Comparison of ENCODE assay signal across 1 cellular context in genomic region chr2:2613279-2614199, GRCh38.
A peak's percentile ranks its signal among the peaks of the same experiment; 100 is the strongest.
TF ChIP-seq lines count a peak whose summit lies in the region.

No MANE protein-coding gene starts in this region.

TF ChIP-seq in K562, 482 proteins besides CTCF, POLR2A, EP300 and RAD21 (continued from another document and continues in another):
- TF ChIP-seq CLOCK (CRISPR knock-in tag; IDR thresholded peaks at IDR 0.05; ENCODE audit: borderline replicate concordance) (no peak), ZBTB5 (IDR thresholded peaks at IDR 0.05) (no peak), GABPB1 (CRISPR knock-in tag; IDR thresholded peaks at IDR 0.05) (no peak), RBM22 (IDR thresholded peaks at IDR 0.05; ENCODE audit: low read depth, low read length, poor library complexity, severe bottlenecking) (no peak), FOXJ2 (tag; IDR thresholded peaks at IDR 0.05) (peak; percentile 88), FOXK1 (CRISPR knock-in tag; IDR thresholded peaks at IDR 0.05; ENCODE audit: borderline replicate concordance) (no peak), KAT2B (IDR thresholded peaks at IDR 0.05; ENCODE audit: low read depth, low read length) (no peak), ELF4 (CRISPR knock-in tag; IDR thresholded peaks at IDR 0.05) (no peak), NONO (IDR thresholded peaks at IDR 0.05; ENCODE audit: low read depth in 2 of 2, low read length in 1 of 2) (no peak), HMG20B (CRISPR knock-in tag; IDR thresholded peaks at IDR 0.05) (no peak), ZNF232 (CRISPR knock-in tag; IDR thresholded peaks at IDR 0.05) (0 out of 2 replicates have a peak, but pooled peaks have one; percentile 26), SMAD1 (IDR thresholded peaks at IDR 0.05; ENCODE audit: low read depth, low read length, partially characterized antibody) (peak; percentile 31), NR4A1 (CRISPR knock-in tag; IDR thresholded peaks at IDR 0.05) (no peak), NR4A1 (tag; IDR thresholded peaks at IDR 0.05) (peak; percentile 50; the same call in 1 of the 2 replicates), ZNF696 (CRISPR knock-in tag; conservative IDR thresholded peaks at IDR 0.05) (no peak), SMAD2 (IDR thresholded peaks at IDR 0.05; ENCODE audit: low read depth, low read length) (no peak), CBX8 (IDR thresholded peaks at IDR 0.05; ENCODE audit: borderline replicate concordance, extremely low read depth, low read depth, low read length, poor library complexity, severe bottlenecking) (no peak), ZNF699 (CRISPR knock-in tag; IDR thresholded peaks at IDR 0.05; ENCODE audit: insufficient replicate concordance) (no peak), CAMTA2 (CRISPR knock-in tag; conservative IDR thresholded peaks at IDR 0.05) (no peak), ZBTB2 (IDR thresholded peaks at IDR 0.05) (peak; percentile 74), SAFB2 (IDR thresholded peaks at IDR 0.05; ENCODE audit: borderline replicate concordance, low read depth, low read length, severe bottlenecking) (no peak), PKNOX1 (IDR thresholded peaks at IDR 0.05) (no peak), ZNF197 (CRISPR knock-in tag; IDR thresholded peaks at IDR 0.05; ENCODE audit: low read depth) (peak; percentile 85; the same call in 1 of the 2 replicates), NKRF (IDR thresholded peaks at IDR 0.05; ENCODE audit: borderline replicate concordance) (no peak), HNRNPLL (IDR thresholded peaks at IDR 0.05; ENCODE audit: low read depth, low read length, poor library complexity, severe bottlenecking) (peak; percentile 41), CUX1 (CRISPR knock-in tag; IDR thresholded peaks at IDR 0.05) (0 out of 2 replicates have a peak, but pooled peaks have one; percentile 15), CBX2 (IDR thresholded peaks at IDR 0.05; ENCODE audit: insufficient read depth, low read length, poor library complexity, severe bottlenecking) (no peak), E2F6 (IDR thresholded peaks at IDR 0.05; ENCODE audit: borderline replicate concordance in 1 of 2, extremely low read depth in 1 of 2, insufficient read depth in 1 of 2, insufficient read length in 1 of 2, low read depth in 1 of 2, low read length in 1 of 2, poor library complexity in 1 of 2, severe bottlenecking in 1 of 2) (peak; percentile 79 to 86), ZNF140 (CRISPR knock-in tag; IDR thresholded peaks at IDR 0.05) (no peak), U2AF1 (optimal IDR thresholded peaks at IDR 0.05; ENCODE audit: low read depth, low read length) (no peak), CHD1 (IDR thresholded peaks at IDR 0.05; ENCODE audit: low read length) (no peak), E2F3 (CRISPR knock-in tag; IDR thresholded peaks at IDR 0.05) (no peak), ESRRA (IDR thresholded peaks at IDR 0.05; ENCODE audit: borderline replicate concordance, low read depth) (no peak), SMC3 (conservative IDR thresholded peaks at IDR 0.05; ENCODE audit: insufficient read depth, low read depth, low read length) (no peak), HLTF (IDR thresholded peaks at IDR 0.05) (no peak), POLR3G (IDR thresholded peaks at IDR 0.05; ENCODE audit: extremely low read depth, insufficient read length, insufficient replicate concordance) (no peak), ZNF592 (IDR thresholded peaks at IDR 0.05) (peak; percentile 38), TBL1XR1 (IDR thresholded peaks at IDR 0.05; ENCODE audit: low read length in 2 of 2) (0 out of 4 replicates have a peak, but pooled peaks of 1 of the 2 experiments have one; percentile 44), KAT7 (CRISPR knock-in tag; IDR thresholded peaks at IDR 0.05; ENCODE audit: borderline replicate concordance) (no peak), ZNF408 (CRISPR knock-in tag; IDR thresholded peaks at IDR 0.05; ENCODE audit: low read depth) (no peak), FOSL1 (tag; conservative IDR thresholded peaks at IDR 0.05) (peak; percentile 23; the same call in 1 of the 2 replicates), POLR2AphosphoS2 (IDR thresholded peaks at IDR 0.05; ENCODE audit: low read length) (no peak), CTBP1 (IDR thresholded peaks at IDR 0.05; ENCODE audit: borderline replicate concordance) (peak; percentile 80; the same call in 1 of the 2 replicates)
